ENCODE assay signal across 15 cellular contexts in genomic region chr7:158413962-158414961, GRCh38.
DNase-seq lines count a peak whose midpoint lies in the region; ATAC-seq, FAIRE-seq and TF ChIP-seq lines count a peak whose summit lies in the region.
"Had no signal": no experiment of that assay in that cellular context is flagged by ENCODE, and none has a peak within 500 bp of the region (broad histone marks: within the 10 kb centered on the region; RNA-seq: fewer than 3 reads in every experiment).

No MANE protein-coding gene starts in this region.

- H3K4me1 Mint-ChIP-seq in MCF 10A (ENCODE audit: insufficient read depth, unreplicated experiment) = peaks cover 18% of the 10 kb centered on the region
- H3K4me1 Mint-ChIP-seq: stimulated activated naive B cell treated with anti-CD40 and anti-IgM and Interleukin-4, amounts not matched to agents 10 μg/mL and 1 μg/mL and 100 μg/mL, for 72 hours had no signal

- H3K27me3 ChIP-seq in mammary epithelial cell (ENCODE audit: insufficient read depth, low read length) = no peaks in the 10 kb centered on the region

- dilution Hi-C loops in mammary epithelial cell (cut with HindIII; ENCODE audit: low sequenced_read_pairs) = loop anchor here (10.0 kb wide), 1 partner anchor 49 kb away; no protein-coding TSS in a partner anchor

- H2AFZ ChIP-seq in mammary epithelial cell (ENCODE audit: low read depth, low read length) = no peak overlapping the region

- in situ Hi-C loops in mammary epithelial cell (cut with MboI; ENCODE audit: low sequenced_read_pairs in 2 of 2) (no loop called here), SK-MEL-5 (cut with HindIII; ENCODE audit: low pct_unique_long_range_greater_than_20kb, low sequenced_read_pairs) (no loop called here)

- DNase-seq in MCF 10A (ENCODE audit: unreplicated experiment) = peak; percentile 35
- DNase-seq in mammary epithelial cell = no peak
- peak; percentile 70 for DNase-seq in SK-MEL-5 (ENCODE audit: low read depth, low spot score)
- peak; percentile 16 to 93 (median 79) for DNase-seq in hypothalamus (lab: John Stamatoyannopoulos, UW)
- DNase-seq in HTR-8/SVneo (ENCODE audit: insufficient read length, low spot score) = no peak
- DNase-seq in NCI-H446 treated with DMSO at 0.1 percent for 48 hours (lab: John Stamatoyannopoulos, UW) = no peak
- DNase-seq: activated T-cell treated with anti-CD3 and anti-CD28 coated beads, Interleukin-2, amount 50 U/mL, for 4 hours; dermis blood vessel endothelial cell; heart right ventricle; NCI-H774; stimulated activated CD4-positive, alpha-beta T cell treated with anti-CD3 and anti-CD28 coated beads, Interleukin-12 subunit alpha, Interleukin-12 subunit beta, amount 100 ng/mL, for 4 hours; stimulated activated naive B cell treated with anti-CD40 and anti-IgM and Interleukin-4, amounts not matched to agents 10 μg/mL and 1 μg/mL and 100 μg/mL, for 72 hours had no signal

- POLR2A ChIA-PET in MCF 10A (lab: Yijun Ruan, JAX) = interaction anchor here (0.7 to 1.0 kb wide), 2 partner anchors 9 to 19 kb away, joined by 3 to 4 read pairs; no protein-coding TSS in a partner anchor

- H3K4me1 ChIP-seq in mammary epithelial cell (ENCODE audit: insufficient read depth, low read length) = no peaks in the 10 kb centered on the region
- H3K4me1 ChIP-seq: heart right ventricle had no signal

- H3K27ac ChIP-seq in mammary epithelial cell (ENCODE audit: insufficient read depth, low read depth, low read length) (no peak overlapping the region), temporal lobe (ENCODE audit: low read depth, low read length) (peak overlapping the region; percentile 64)
- H3K27ac ChIP-seq: heart right ventricle had no signal

- intact Hi-C loops in MCF 10A (cut with micrococcal nuclease) (no loop called here), mammary epithelial cell (cut with micrococcal nuclease) (no loop called here)

- no peak overlapping the region for H3K27ac Mint-ChIP-seq in MCF 10A (ENCODE audit: low read depth, unreplicated experiment)
- H3K27ac Mint-ChIP-seq: stimulated activated naive B cell treated with anti-CD40 and anti-IgM and Interleukin-4, amounts not matched to agents 10 μg/mL and 1 μg/mL and 100 μg/mL, for 72 hours; T-helper 1 cell treated with Interleukin-12 subunit alpha and Interleukin-12 subunit beta and Interleukin-4 antibody, amounts not matched to agents 30 μg/mL and 1 μg/mL, for 36 hours had no signal

- peaks cover 12% of the 10 kb centered on the region for H3K9me3 Mint-ChIP-seq in MCF 10A (ENCODE audit: unreplicated experiment)

- FAIRE-seq in HTR-8/SVneo (lab: Jason Lieb, UNC) = no peak

- H3K36me3 Mint-ChIP-seq in MCF 10A (ENCODE audit: insufficient read depth, unreplicated experiment) = peaks cover 7% of the 10 kb centered on the region
- H3K36me3 Mint-ChIP-seq: stimulated activated naive B cell treated with anti-CD40 and anti-IgM and Interleukin-4, amounts not matched to agents 10 μg/mL and 1 μg/mL and 100 μg/mL, for 72 hours had no signal

- no peak overlapping the region for H3K4me2 ChIP-seq in mammary epithelial cell (ENCODE audit: insufficient read depth, low read depth, low read length)

- H3K4me3 ChIP-seq in mammary epithelial cell (replicated peaks in 1 of 3; ENCODE audit: insufficient read depth in 1 of 3, low read depth in 2 of 3, low read length in 3 of 3) = no peak overlapping the region
- H3K4me3 ChIP-seq: heart right ventricle had no signal

- H4K20me1 ChIP-seq in mammary epithelial cell (ENCODE audit: insufficient read depth, low read length) = no peaks in the 10 kb centered on the region

- 46% methylated on average over 25 of the region's 29 CpGs for WGBS in mammary epithelial cell (ENCODE audit: low coverage, missing lambda C conversion rate)

- ATAC-seq in GM21737 (IDR thresholded peaks at IDR 0.05; ENCODE audit: unreplicated experiment) = no peak
- ATAC-seq: activated T-cell treated with anti-CD3 and anti-CD28 coated beads, Interleukin-2, amount 50 U/mL, for 4 hours; stimulated activated naive B cell treated with anti-CD40 and anti-IgM and Interleukin-4, amounts not matched to agents 10 μg/mL and 1 μg/mL and 100 μg/mL, for 72 hours had no signal

- no peak overlapping the region for H3K4me3 Mint-ChIP-seq in MCF 10A (ENCODE audit: unreplicated experiment)
- H3K4me3 Mint-ChIP-seq: activated T-cell treated with anti-CD3 and anti-CD28 coated beads, Interleukin-2, amount 50 U/mL, for 4 hours; stimulated activated naive B cell treated with anti-CD40 and anti-IgM and Interleukin-4, amounts not matched to agents 10 μg/mL and 1 μg/mL and 100 μg/mL, for 72 hours; T-helper 1 cell treated with Interleukin-12 subunit alpha and Interleukin-12 subunit beta and Interleukin-4 antibody, amounts not matched to agents 30 μg/mL and 1 μg/mL, for 36 hours had no signal

- H3K36me3 ChIP-seq in mammary epithelial cell (ENCODE audit: insufficient read depth, low read length) = no peaks in the 10 kb centered on the region
- H3K36me3 ChIP-seq: heart right ventricle had no signal

- no peaks in the 10 kb centered on the region for H3K27me3 Mint-ChIP-seq in MCF 10A (ENCODE audit: insufficient read depth, unreplicated experiment)
- H3K27me3 Mint-ChIP-seq: stimulated activated naive B cell treated with anti-CD40 and anti-IgM and Interleukin-4, amounts not matched to agents 10 μg/mL and 1 μg/mL and 100 μg/mL, for 72 hours had no signal

- BruUV-seq in MCF 10A (replicated peaks; lab: Mats Ljungman, UMichigan) (no TSS peak), mammary epithelial cell (replicated peaks; lab: Mats Ljungman, UMichigan) (no TSS peak)

- CTCF ChIA-PET in MCF 10A (lab: Yijun Ruan, JAX) (interaction anchor here (0.6 to 1.6 kb wide), 6 partner anchors 10 to 60 kb away, joined by 3 to 5 read pairs (median 3); no protein-coding TSS in a partner anchor), mammary epithelial cell (lab: Charles Lee; ENCODE audit: low non-redundant PET) (no interaction called here)

- H3K9ac ChIP-seq in mammary epithelial cell (ENCODE audit: insufficient read depth, low read length) = no peak overlapping the region

- no peaks in the 10 kb centered on the region for H3K79me2 ChIP-seq in mammary epithelial cell (ENCODE audit: insufficient read depth, low read length)

- TF ChIP-seq CTCF in MCF 10A (IDR thresholded peaks at IDR 0.05; ENCODE audit: unreplicated experiment) (no peak), mammary epithelial cell (conservative IDR thresholded peaks at IDR 0.05 in 1 of 2, IDR thresholded peaks at IDR 0.05 in 1 of 2; ENCODE audit: extremely low read depth in 1 of 2, insufficient read depth in 1 of 2, low read depth in 1 of 2, low read length in 2 of 2) (no peak)

- H3K9me3 ChIP-seq in mammary epithelial cell (replicated peaks; ENCODE audit: insufficient read depth, low read length) = peaks cover 43% of the 10 kb centered on the region

Comparison
In these comparisons a context has a peak if more than half of its experiments do, and no peak if none do; other contexts are left out.
1. DNase-seq: peak in MCF 10A (single experiment), SK-MEL-5 (single experiment) and hypothalamus (51 of 51); none in mammary epithelial cell (single experiment), HTR-8/SVneo (single experiment) and NCI-H446 treated with DMSO at 0.1 percent for 48 hours (single experiment).